Comparison of ENCODE assay signal across 12 cellular contexts in the genomic region with DNA sequence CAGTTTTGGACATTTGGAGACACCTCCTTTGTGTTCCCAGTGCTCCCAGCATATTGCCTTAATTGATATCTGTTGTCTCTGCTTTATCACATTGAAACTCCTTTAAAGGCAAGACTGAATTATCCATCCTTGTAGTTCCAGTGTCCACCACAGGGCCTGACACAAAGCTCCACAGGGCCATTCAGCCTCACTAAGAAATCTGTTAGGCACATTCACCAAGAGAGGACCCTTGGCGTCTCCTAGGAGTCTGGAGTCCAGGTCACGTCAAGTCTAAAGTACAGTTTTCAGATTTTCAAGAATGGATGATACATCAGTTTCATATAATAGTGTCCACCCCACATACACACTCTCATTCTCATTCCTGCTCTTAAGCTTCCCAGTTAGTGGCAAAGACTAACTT. TPM values are rescaled to one million over a fixed set of nuclear protein-coding genes. Genes with fewer than 3 reads are reported as not detected.
DNase-seq lines count a peak whose midpoint lies in the region; ATAC-seq, FAIRE-seq and TF ChIP-seq lines count a peak whose summit lies in the region.
"Had no signal": no experiment of that assay in that cellular context is flagged by ENCODE, and none has a peak within 500 bp of the region (broad histone marks: within the 10 kb centered on the region; RNA-seq: fewer than 3 reads in every experiment).

No MANE protein-coding gene starts in this region.

- CTCF ChIA-PET in IMR-90 (lab: Yijun Ruan, JAX), result no interaction called here
- CTCF ChIA-PET in K562 (lab: Yijun Ruan, JAX; ENCODE audit: low intra/inter-chr PET ratio), result no interaction called here

- H2BK15ac ChIP-seq in IMR-90 (ENCODE audit: low read depth, low read length), result no peak overlapping the region

- no peak overlapping the region for H3K18ac ChIP-seq in IMR-90 (ENCODE audit: low read depth, low read length)

- no peak for FAIRE-seq in K562 (lab: Jason Lieb, UNC)

- intact Hi-C loops in IMR-90 (cut with micrococcal nuclease), result no loop called here
- intact Hi-C loops in K562 (cut with micrococcal nuclease), result no loop called here

- no peak for TF ChIP-seq RAD21 in IMR-90 (IDR thresholded peaks at IDR 0.05; ENCODE audit: low read length)
- no peak for TF ChIP-seq RAD21 in K562 (CRISPR knock-in tag; conservative IDR thresholded peaks at IDR 0.05 in 1 of 2, IDR thresholded peaks at IDR 0.05 in 1 of 2)

- no peak overlapping the region for H2BK20ac ChIP-seq in IMR-90 (ENCODE audit: low read depth, low read length)

- no peak overlapping the region for H3K14ac ChIP-seq in IMR-90 (replicated peaks; ENCODE audit: low read depth, low read length)

- H4K91ac ChIP-seq in IMR-90 (ENCODE audit: insufficient read depth, low read depth, low read length), result no peak overlapping the region

- peak; percentile 11 for DNase-seq in ELF-1 (ENCODE audit: low read depth, low spot score)
- DNase-seq in IMR-90, result no peak
- DNase-seq in K562 (ENCODE audit: extremely low read depth in 1 of 4, low spot score in 3 of 4), result no peak
- DNase-seq in myocyte (ENCODE audit: low read depth), result peak; percentile 13
- DNase-seq in stimulated activated CD4-positive, alpha-beta T cell treated with anti-CD3 and anti-CD28 coated beads, Interleukin-1b, Interleukin-23, amount 100 ng/mL, for 48 hours, result no peak
- DNase-seq in retina, result no peak
- no peak for DNase-seq in NCI-H1092 treated with DMSO at 0.1 percent for 48 hours (lab: John Stamatoyannopoulos, UW)
- DNase-seq: activated naive CD4-positive, alpha-beta T cell treated with anti-CD3 and anti-CD28 coated beads, Interleukin-2, amount 50 U/mL, for 16 hours; Karpas-422; NCI-H2227 treated with DMSO at 0.1 percent for 48 hours had no signal

- H4K20me1 ChIP-seq in IMR-90 (ENCODE audit: insufficient read depth, low read length) (no peaks in the 10 kb centered on the region), K562 (replicated peaks; ENCODE audit: control insufficient read depth, insufficient read depth, low read length) (no peaks in the 10 kb centered on the region)

- H4K5ac ChIP-seq in IMR-90 (ENCODE audit: low read depth, low read length), result no peak overlapping the region

- no peak overlapping the region for H2AK5ac ChIP-seq in IMR-90 (ENCODE audit: low read depth, low read length)

- H3K4me1 ChIP-seq in IMR-90 (ENCODE audit: control insufficient read depth, insufficient read depth, low read length), result peaks cover 7% of the 10 kb centered on the region; the same call in 1 of the 2 replicates
- peaks cover 0 to 12% of the 10 kb centered on the region in 2 experiments; a peak in 3 of 5 replicates for H3K4me1 ChIP-seq in K562 (replicated peaks in 1 of 2; ENCODE audit: control insufficient read depth in 2 of 2, insufficient read depth in 2 of 2, low read length in 2 of 2)

- H3K9me1 ChIP-seq in IMR-90 (ENCODE audit: insufficient read depth, low read length), result no peaks in the 10 kb centered on the region
- H3K9me1 ChIP-seq in K562 (ENCODE audit: control insufficient read depth, insufficient read depth, low read length), result no peaks in the 10 kb centered on the region

- ATAC-seq in IMR-90 (ENCODE audit: low read depth) (no peak), K562 (peak; percentile 32; the same call in 1 of the 3 replicates)
- ATAC-seq: sciatic nerve had no signal

- BruUV-seq in IMR-90 (replicated peaks; lab: Mats Ljungman, UMichigan) (no TSS peak), K562 (replicated peaks; lab: Mats Ljungman, UMichigan) (no TSS peak)

- dilution Hi-C loops in IMR-90 (cut with HindIII; ENCODE audit: low sequenced_read_pairs, unreplicated experiment), result no loop called here

- H3K27ac ChIP-seq in IMR-90 (ENCODE audit: insufficient read depth, low read length), result no peak overlapping the region
- H3K27ac ChIP-seq in K562 (ENCODE audit: extremely low read depth, low read depth, low read length), result no peak overlapping the region
- H3K27ac ChIP-seq: hepatocyte had no signal

- H2AK9ac ChIP-seq in IMR-90 (replicated peaks; ENCODE audit: low read depth, low read length, poor library complexity), result no peak overlapping the region

- H3K9me3 ChIP-seq in IMR-90 (ENCODE audit: control insufficient read depth, insufficient read depth, low read length) (no peaks in the 10 kb centered on the region; the same call in 1 of the 2 replicates), K562 (replicated peaks; ENCODE audit: control insufficient read depth, insufficient read depth, low read depth, low read length) (no peaks in the 10 kb centered on the region; the same call in 1 of the 2 replicates)

- H3K9ac ChIP-seq in IMR-90 (ENCODE audit: low read depth, low read length) (no peak overlapping the region), K562 (ENCODE audit: insufficient read depth in 1 of 2, low read depth in 2 of 2, low read length in 2 of 2) (no peak overlapping the region)

- H3K4me3 ChIP-seq in IMR-90 (ENCODE audit: insufficient read depth, low read depth, low read length) (no peak overlapping the region), K562 (no peak overlapping the region)
- H3K4me3 ChIP-seq: hepatocyte had no signal

- no peak overlapping the region for H2BK5ac ChIP-seq in IMR-90 (ENCODE audit: low read depth, low read length, poor library complexity, severe bottlenecking)

- TF ChIP-seq POLR2A in IMR-90 (IDR thresholded peaks at IDR 0.05; ENCODE audit: low read depth, low read length) (no peak), K562 (conservative IDR thresholded peaks at IDR 0.05) (no peak)

- no CpG with 5 or more reads among the region's 2 CpGs for WGBS in IMR-90 (ENCODE audit: extremely low coverage in 2 of 2, insufficient read length in 1 of 2), 2 experiments
- 0% methylated on average over 2 of the region's 2 CpGs for WGBS in K562 (ENCODE audit: insufficient coverage, low coverage, missing lambda C conversion rate)

- H3K27me3 ChIP-seq in IMR-90 (ENCODE audit: control insufficient read depth, insufficient read depth, low read length) (no peaks in the 10 kb centered on the region), K562 (ENCODE audit: control insufficient read depth in 2 of 2, insufficient read depth in 2 of 2, low read length in 2 of 2) (peaks cover 4 to 7% of the 10 kb centered on the region in 2 experiments; a peak in 1 of 5 replicates)
- H3K27me3 ChIP-seq: hepatocyte had no signal

- H2BK120ac ChIP-seq in IMR-90 (ENCODE audit: low read depth, low read length), result no peak overlapping the region

- H3K79me1 ChIP-seq in IMR-90 (ENCODE audit: low read depth in 1 of 2, low read length in 2 of 2), result peaks cover 3 to 10% of the 10 kb centered on the region in 2 experiments; a peak in 1 of 4 replicates

- no peaks in the 10 kb centered on the region for H3K79me2 ChIP-seq in K562 (ENCODE audit: control insufficient read depth, insufficient read depth, low read length)

- no peak for TF ChIP-seq EP300 in K562 (IDR thresholded peaks at IDR 0.05; ENCODE audit: low read length)

- H3K36me3 ChIP-seq in IMR-90 (ENCODE audit: control insufficient read depth, insufficient read depth, low read length) (no peaks in the 10 kb centered on the region), K562 (ENCODE audit: control insufficient read depth, insufficient read depth, low read length) (no peaks in the 10 kb centered on the region)

- H3K4ac ChIP-seq in IMR-90 (ENCODE audit: low read depth, low read length), result no peak overlapping the region

- POLR2A ChIA-PET in IMR-90 (lab: Charles Lee; ENCODE audit: unreplicated experiment) (no interaction called here), K562 (lab: Yijun Ruan, JAX) (no interaction called here)

- TF ChIP-seq CTCF in IMR-90 (conservative IDR thresholded peaks at IDR 0.05; ENCODE audit: low read depth, low read length) (0 out of 2 replicates have a peak, but pooled peaks have one; percentile 6), K562 (IDR thresholded peaks at IDR 0.05 in 2 of 3, conservative IDR thresholded peaks at IDR 0.05 in 1 of 3; ENCODE audit: insufficient read depth in 2 of 3, low read depth in 1 of 3, low read length in 3 of 3) (no peak; a peak in 1 of 6 replicates)

- H3K56ac ChIP-seq in IMR-90 (ENCODE audit: extremely low read depth, insufficient read depth, low read length), result no peak overlapping the region

- H3K23ac ChIP-seq in IMR-90 (ENCODE audit: low read depth, low read length), result no peak overlapping the region

- H2AFZ ChIP-seq in IMR-90 (replicated peaks; ENCODE audit: low read length, poor library complexity), result no peak overlapping the region
- no peak overlapping the region for H2AFZ ChIP-seq in K562 (ENCODE audit: low read depth, low read length)
- H2AFZ ChIP-seq: hepatocyte had no signal

- in situ Hi-C loops in IMR-90 (cut with MboI; ENCODE audit: low sequenced_read_pairs) (no loop called here), K562 (cut with MboI) (no loop called here)

- H3K4me2 ChIP-seq in IMR-90 (ENCODE audit: low read depth, low read length), result no peak overlapping the region
- no peak overlapping the region for H3K4me2 ChIP-seq in K562 (ENCODE audit: insufficient read depth, low read length)
- H3K4me2 ChIP-seq: hepatocyte had no signal

- H4K8ac ChIP-seq in IMR-90 (ENCODE audit: low read depth in 2 of 2, low read length in 2 of 2), result no peak overlapping the region

RNA-seq across cellular contexts. Expression of gene ACP6, which starts 4.8 kb away (rescaled TPM):
- 2.5 and 3.6 TPM in 2 replicates for total RNA-seq in IMR-90 (2012; rRNA removed)
- 8.2 and 8.8 TPM in 2 replicates for polyA plus RNA-seq in IMR-90 (2012; rRNA removed)
- 1.7 and 2.4 TPM in 2 replicates for polyA plus RNA-seq in IMR-90 (2012; cell fraction: cytosol; rRNA removed)
- 19.7 and 47.1 TPM in 2 replicates for polyA plus RNA-seq in IMR-90 (2012; cell fraction: nucleus; rRNA removed; ENCODE audit: low replicate concordance)
- total RNA-seq in K562 (2011; cell fraction: chromatin; rRNA removed; ENCODE audit: low replicate concordance), result 2.0 and 2.1 TPM in 2 replicates
- 0.50 and 0.79 TPM in 2 replicates for total RNA-seq in K562 (2011; cell fraction: nucleolus; rRNA removed)
- total RNA-seq in K562 (2011; cell fraction: nucleoplasm; rRNA removed), result 0.92 and 2.6 TPM in 2 replicates
- 0.05 and 0.49 TPM in 2 replicates for total RNA-seq in K562 (2014; rRNA removed)
- total RNA-seq in K562 (2014; rRNA removed; fragmentation: Illumina TruSeq; extraction: Trizol), result 0.16 and 0.58 TPM in 2 replicates
- 0.22 and 0.57 TPM in 2 replicates for total RNA-seq in K562 (2015; rRNA removed; fragmentation: Illumina TruSeq; extraction: Trizol)
- total RNA-seq in K562 (2021), result 0.49 and 0.60 TPM in 2 replicates
- polyA plus RNA-seq in K562 (2011; rRNA removed), result 0.38 and 0.79 TPM in 2 replicates
- polyA plus RNA-seq in K562 (2011; cell fraction: cytosol; rRNA removed), result 0.16 and 0.32 TPM in 2 replicates
- 1.7 and 2.2 TPM in 2 replicates for polyA plus RNA-seq in K562 (2011; cell fraction: nucleus; rRNA removed)
- 0.78 and 1.7 TPM in 2 replicates for polyA plus RNA-seq in K562 (2012)
- 0.60 and 0.91 TPM in 2 replicates for polyA plus RNA-seq in K562 (2014; fragmentation: Illumina TruSeq; extraction: Trizol)
- under 1 TPM; 0.15 to 0.37 TPM for polyA plus RNA-seq in K562 (2014; fragmentation: Nextera tagmentation; extraction: Ambion mirVana)
- polyA plus RNA-seq in K562 (2014; rRNA removed), result 0.34 and 1.4 TPM in 2 replicates
- 0.54 and 0.63 TPM in 2 replicates for polyA minus RNA-seq in K562 (2011; rRNA and poly(A)+ RNA removed)
- polyA minus RNA-seq in K562 (2011; cell fraction: cytosol; rRNA and poly(A)+ RNA removed), result 0.27 and 0.57 TPM in 2 replicates
- 0.27 and 0.56 TPM in 2 replicates for polyA minus RNA-seq in K562 (2011; cell fraction: nucleus; rRNA and poly(A)+ RNA removed)
- 4.9 and 10.8 TPM in 2 replicates for total RNA-seq in myocyte
- polyA plus RNA-seq in myocyte (2012), result 17.0 TPM

Comparison
In these comparisons a context has a peak if more than half of its experiments do, and no peak if none do; other contexts are left out.
1. DNase-seq: peak in ELF-1 (single experiment) and myocyte (single experiment); none in IMR-90 (single experiment), K562 (0 of 4), stimulated activated CD4-positive, alpha-beta T cell treated with anti-CD3 and anti-CD28 coated beads, Interleukin-1b, Interleukin-23, amount 100 ng/mL, for 48 hours (single experiment), retina (single experiment) and NCI-H1092 treated with DMSO at 0.1 percent for 48 hours (single experiment).